Comparison of ENCODE assay signal across 8 cellular contexts in the genomic region with DNA sequence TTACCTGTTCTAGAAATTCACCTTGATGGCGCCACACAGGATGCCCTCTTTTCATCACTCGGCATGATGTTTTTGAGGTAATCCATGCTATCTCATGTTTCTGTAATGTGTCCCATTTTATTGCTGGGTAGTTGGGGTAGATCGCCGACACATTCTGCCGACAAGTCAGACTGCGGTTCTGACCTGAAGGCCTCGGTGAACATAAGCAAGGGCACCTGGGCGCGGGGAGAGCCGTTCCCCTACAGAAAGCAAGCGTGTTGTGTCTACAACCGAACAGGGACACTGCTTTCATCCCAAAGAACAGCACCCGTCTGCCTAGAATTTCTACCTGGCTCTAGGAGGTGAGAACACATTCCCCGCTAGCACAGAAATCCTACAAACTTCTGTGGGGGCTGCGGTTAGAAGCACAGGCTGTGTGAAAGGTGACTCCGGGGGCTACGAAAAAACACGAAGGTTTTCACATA.
DNase-seq lines count a peak whose midpoint lies in the region; ATAC-seq and TF ChIP-seq lines count a peak whose summit lies in the region.

No MANE protein-coding gene starts in this region.

- peaks cover 11% of the 10 kb centered on the region for H3K27me3 Mint-ChIP-seq in activated naive CD8-positive, alpha-beta T cell treated with anti-CD3 and anti-CD28 coated beads, Interleukin-2, amount 50 U/mL, for 24 hours

- H3K36me3 ChIP-seq in cardiac muscle cell (no peaks in the 10 kb centered on the region), right lobe of liver (no peaks in the 10 kb centered on the region), upper lobe of right lung (no peaks in the 10 kb centered on the region)

- 3% methylated on average over 18 of the region's 18 CpGs for WGBS in right lobe of liver (ENCODE audit: insufficient coverage, low coverage, low lambda C conversion rate, missing lambda C conversion rate)

- peak overlapping the region; percentile 85 for H3K4me3 Mint-ChIP-seq in activated naive CD8-positive, alpha-beta T cell treated with anti-CD3 and anti-CD28 coated beads, Interleukin-2, amount 50 U/mL, for 24 hours

- no peak for TF ChIP-seq POLR2A in right lobe of liver (IDR thresholded peaks at IDR 0.05)

- H3K36me3 Mint-ChIP-seq in activated naive CD8-positive, alpha-beta T cell treated with anti-CD3 and anti-CD28 coated beads, Interleukin-2, amount 50 U/mL, for 24 hours (ENCODE audit: low read depth), result no peaks in the 10 kb centered on the region

- ATAC-seq in left ventricle myocardium superior (no peak), right lobe of liver (peak in 2 of 4 donors; percentile 5 to 11), upper lobe of right lung (no peak), HG02759 (IDR thresholded peaks at IDR 0.05; ENCODE audit: unreplicated experiment) (no peak)
- ATAC-seq in activated naive CD8-positive, alpha-beta T cell treated with anti-CD3 and anti-CD28 coated beads, Interleukin-2, amount 50 U/mL, for 24 hours, result peak; percentile 0

- no peak for TF ChIP-seq CTCF in cardiac muscle cell (IDR thresholded peaks at IDR 0.05; ENCODE audit: low read depth, low read length)
- TF ChIP-seq CTCF in right lobe of liver (IDR thresholded peaks at IDR 0.05), result no peak
- no peak for TF ChIP-seq CTCF in upper lobe of right lung (IDR thresholded peaks at IDR 0.05)

- H3K4me3 ChIP-seq in cardiac muscle cell (peak overlapping the region; percentile 32), right lobe of liver (peak overlapping the region; percentile 39 to 58 (median 52)), upper lobe of right lung (peak overlapping the region; percentile 65)

- H3K9me3 ChIP-seq in cardiac muscle cell (ENCODE audit: low read depth) (no peaks in the 10 kb centered on the region), right lobe of liver (no peaks in the 10 kb centered on the region), upper lobe of right lung (no peaks in the 10 kb centered on the region)

- H3K27ac Mint-ChIP-seq in activated naive CD8-positive, alpha-beta T cell treated with anti-CD3 and anti-CD28 coated beads, Interleukin-2, amount 50 U/mL, for 24 hours, result peak overlapping the region; percentile 100

- no peak for DNase-seq in cardiac muscle cell (ENCODE audit: low read depth in 1 of 2, low spot score in 1 of 2)
- no peak for DNase-seq in left ventricle myocardium superior
- no peak for DNase-seq in activated naive CD8-positive, alpha-beta T cell treated with anti-CD3 and anti-CD28 coated beads, Interleukin-2, amount 50 U/mL, for 24 hours
- no peak for DNase-seq in right lobe of liver
- no peak for DNase-seq in upper lobe of right lung
- no peak for DNase-seq in NCI-H82 (lab: John Stamatoyannopoulos, UW)
- no peak for DNase-seq in D341Med (ENCODE audit: low spot score)

- H3K27me3 ChIP-seq in cardiac muscle cell (no peaks in the 10 kb centered on the region), right lobe of liver (no peaks in the 10 kb centered on the region), upper lobe of right lung (peaks cover 17% of the 10 kb centered on the region)

- H3K4me1 Mint-ChIP-seq in activated naive CD8-positive, alpha-beta T cell treated with anti-CD3 and anti-CD28 coated beads, Interleukin-2, amount 50 U/mL, for 24 hours, result peaks cover 34% of the 10 kb centered on the region

- intact Hi-C loops in left ventricle myocardium superior (cut with micrococcal nuclease), result no loop called here
- intact Hi-C loops in right lobe of liver (cut with DNase I), result no loop called here
- intact Hi-C loops in upper lobe of right lung (cut with DNase I), result no loop called here

- peaks cover 5% of the 10 kb centered on the region for H3K4me1 ChIP-seq in cardiac muscle cell (ENCODE audit: low read depth)
- H3K4me1 ChIP-seq in right lobe of liver, result peaks cover 0 to 7% (median 0%) of the 10 kb centered on the region in 4 donors
- peaks cover 17% of the 10 kb centered on the region for H3K4me1 ChIP-seq in upper lobe of right lung

- H3K27ac ChIP-seq in cardiac muscle cell (peak overlapping the region; percentile 96), right lobe of liver (peak overlapping the region; percentile 56 to 81 (median 65)), upper lobe of right lung (peak overlapping the region; percentile 93)

- no peaks in the 10 kb centered on the region for H3K9me3 Mint-ChIP-seq in activated naive CD8-positive, alpha-beta T cell treated with anti-CD3 and anti-CD28 coated beads, Interleukin-2, amount 50 U/mL, for 24 hours
